In genomic region chr1:22645936-22646335, GRCh38 we compare ENCODE assay signal across 22 cellular contexts. TPM values are rescaled to one million over a fixed set of nuclear protein-coding genes. Genes with fewer than 3 reads are reported as not detected.
A peak's percentile ranks its signal among the peaks of the same experiment; 100 is the strongest.
DNase-seq lines count a peak whose midpoint lies in the region; ATAC-seq, FAIRE-seq and TF ChIP-seq lines count a peak whose summit lies in the region.
"Had no signal": no experiment of that assay in that cellular context is flagged by ENCODE, and none has a peak within 500 bp of the region (broad histone marks: within the 10 kb centered on the region; RNA-seq: fewer than 3 reads in every experiment).

No MANE protein-coding gene starts in this region.

- H3K4me1 Mint-ChIP-seq in astrocyte (ENCODE audit: low read depth, unreplicated experiment) = peaks cover 3% of the 10 kb centered on the region

- H2BK15ac ChIP-seq in IMR-90 (ENCODE audit: low read depth, low read length) = no peak overlapping the region

- in situ Hi-C loops in IMR-90 (cut with MboI; ENCODE audit: low sequenced_read_pairs) = loop anchor here (5.0 kb wide), 1 partner anchor 229 kb away; no protein-coding TSS in a partner anchor

- H3K4me3 ChIP-seq in IMR-90 (ENCODE audit: insufficient read depth, low read depth, low read length) = no peak overlapping the region
- no peak overlapping the region for H3K4me3 ChIP-seq in astrocyte (ENCODE audit: insufficient read depth, low read depth, low read length)
- H3K4me3 ChIP-seq in lower lobe of right lung = peak overlapping the region; percentile 49
- peak overlapping the region in 3 of 5 donors; percentile 45 to 59 (median 51) for H3K4me3 ChIP-seq in subcutaneous abdominal adipose tissue (ENCODE audit: low read depth in 1 of 5, low read length in 5 of 5)
- H3K4me3 ChIP-seq: SJSA1 had no signal

- no peak for TF ChIP-seq RAD21 in IMR-90 (IDR thresholded peaks at IDR 0.05; ENCODE audit: low read length)

- H3K9me3 Mint-ChIP-seq in astrocyte (ENCODE audit: unreplicated experiment) = peaks cover 2% of the 10 kb centered on the region
- H3K9me3 Mint-ChIP-seq: CD4-positive, CD25-positive, alpha-beta regulatory T cell had no signal

- dilution Hi-C loops in IMR-90 (cut with HindIII; ENCODE audit: low sequenced_read_pairs, unreplicated experiment) = no loop called here

- intact Hi-C loops in IMR-90 (cut with micrococcal nuclease) = loop anchor here (10.0 kb wide), 1 partner anchor 541 kb away; no protein-coding TSS in a partner anchor
- intact Hi-C loops in lower lobe of right lung (cut with DNase I) = loop anchor here (10.0 kb wide), 1 partner anchor 221 kb away; no protein-coding TSS in a partner anchor

- BruUV-seq in IMR-90 (replicated peaks; lab: Mats Ljungman, UMichigan) = no TSS peak

- H3K4me3 Mint-ChIP-seq in astrocyte (ENCODE audit: unreplicated experiment) = peak overlapping the region; percentile 17
- H3K4me3 Mint-ChIP-seq: CD4-positive, CD25-positive, alpha-beta regulatory T cell had no signal

- TF ChIP-seq POLR2A in IMR-90 (IDR thresholded peaks at IDR 0.05; ENCODE audit: low read depth, low read length) = no peak

- H3K14ac ChIP-seq in IMR-90 (replicated peaks; ENCODE audit: low read depth, low read length) = no peak overlapping the region

- no peaks in the 10 kb centered on the region for H3K9me1 ChIP-seq in IMR-90 (ENCODE audit: insufficient read depth, low read length)

- peaks cover 2% of the 10 kb centered on the region; the same call in 1 of the 2 replicates for H3K4me1 ChIP-seq in IMR-90 (ENCODE audit: control insufficient read depth, insufficient read depth, low read length)
- H3K4me1 ChIP-seq in astrocyte (ENCODE audit: insufficient read depth, low read length) = peaks cover 3% of the 10 kb centered on the region
- peaks cover 4% of the 10 kb centered on the region for H3K4me1 ChIP-seq in lower lobe of right lung
- peaks cover 3 to 54% (median 41%) of the 10 kb centered on the region in 5 donors for H3K4me1 ChIP-seq in subcutaneous abdominal adipose tissue (ENCODE audit: control insufficient read depth in 5 of 5, insufficient read depth in 5 of 5, low read length in 5 of 5)
- H3K4me1 ChIP-seq: SJSA1 had no signal

- H3K27me3 Mint-ChIP-seq in astrocyte (ENCODE audit: low read depth, unreplicated experiment) = peaks cover 56% of the 10 kb centered on the region

- H2AFZ ChIP-seq in IMR-90 (replicated peaks; ENCODE audit: low read length, poor library complexity) (peak overlapping the region; percentile 59), astrocyte (ENCODE audit: low read depth, low read length) (no peak overlapping the region)

- no peak overlapping the region for H2AK9ac ChIP-seq in IMR-90 (replicated peaks; ENCODE audit: low read depth, low read length, poor library complexity)

- H3K4me2 ChIP-seq in IMR-90 (ENCODE audit: low read depth, low read length) = no peak overlapping the region
- H3K4me2 ChIP-seq in astrocyte (ENCODE audit: low read length) = no peak overlapping the region

- no peak for TF ChIP-seq CTCF in IMR-90 (conservative IDR thresholded peaks at IDR 0.05; ENCODE audit: low read depth, low read length)
- no peak for TF ChIP-seq CTCF in astrocyte (IDR thresholded peaks at IDR 0.05; ENCODE audit: insufficient read depth, low read depth, low read length)
- no peak for TF ChIP-seq CTCF in lower lobe of right lung (IDR thresholded peaks at IDR 0.05)

- no peaks in the 10 kb centered on the region for H3K36me3 Mint-ChIP-seq in astrocyte (ENCODE audit: low read depth, unreplicated experiment)
- H3K36me3 Mint-ChIP-seq: CD4-positive, CD25-positive, alpha-beta regulatory T cell had no signal

- no peak overlapping the region for H2AK5ac ChIP-seq in IMR-90 (ENCODE audit: low read depth, low read length)

- H3K9me3 ChIP-seq in IMR-90 (ENCODE audit: control insufficient read depth, insufficient read depth, low read length) = no peaks in the 10 kb centered on the region
- H3K9me3 ChIP-seq in astrocyte (ENCODE audit: insufficient read depth, low read depth, low read length) = no peaks in the 10 kb centered on the region
- no peaks in the 10 kb centered on the region for H3K9me3 ChIP-seq in lower lobe of right lung
- H3K9me3 ChIP-seq in subcutaneous abdominal adipose tissue (ENCODE audit: control insufficient read depth in 5 of 5, low read length in 5 of 5) = no peaks in the 10 kb centered on the region
- H3K9me3 ChIP-seq: SJSA1 had no signal

- H3K27ac Mint-ChIP-seq in astrocyte (ENCODE audit: unreplicated experiment) = no peak overlapping the region
- H3K27ac Mint-ChIP-seq: CD4-positive, CD25-positive, alpha-beta regulatory T cell had no signal

- no peak overlapping the region for H3K18ac ChIP-seq in IMR-90 (ENCODE audit: low read depth, low read length)

- no peak overlapping the region for H4K8ac ChIP-seq in IMR-90 (ENCODE audit: low read depth in 2 of 2, low read length in 2 of 2)

- no peaks in the 10 kb centered on the region for H3K79me2 ChIP-seq in astrocyte (ENCODE audit: insufficient read depth, low read length)

- H3K23ac ChIP-seq in IMR-90 (ENCODE audit: low read depth, low read length) = no peak overlapping the region

- no peaks in the 10 kb centered on the region for H3K79me1 ChIP-seq in IMR-90 (ENCODE audit: low read depth in 1 of 2, low read length in 2 of 2)

- FAIRE-seq in astrocyte (lab: Jason Lieb, UNC) = no peak

- H3K9ac ChIP-seq in IMR-90 (ENCODE audit: low read depth, low read length) (no peak overlapping the region), astrocyte (ENCODE audit: low read length) (no peak overlapping the region), subcutaneous abdominal adipose tissue (ENCODE audit: low read length in 5 of 5) (peak overlapping the region in 3 of 5 donors; percentile 29 to 61 (median 48))

- H4K20me1 ChIP-seq in IMR-90 (ENCODE audit: insufficient read depth, low read length) (peaks cover 5% of the 10 kb centered on the region), astrocyte (ENCODE audit: insufficient read depth, low read length) (no peaks in the 10 kb centered on the region)

- POLR2A ChIA-PET in IMR-90 (lab: Charles Lee; ENCODE audit: unreplicated experiment) = no interaction called here

- H3K27me3 ChIP-seq in IMR-90 (ENCODE audit: control insufficient read depth, insufficient read depth, low read length) = peaks cover 45% of the 10 kb centered on the region
- peaks cover 6% of the 10 kb centered on the region for H3K27me3 ChIP-seq in astrocyte (ENCODE audit: insufficient read depth, low read length)
- H3K27me3 ChIP-seq in lower lobe of right lung (ENCODE audit: low read depth) = peaks cover 10% of the 10 kb centered on the region
- peaks cover 0 to 19% (median 6%) of the 10 kb centered on the region in 5 donors for H3K27me3 ChIP-seq in subcutaneous abdominal adipose tissue (ENCODE audit: control insufficient read depth in 5 of 5, insufficient read depth in 4 of 5, low read length in 5 of 5)

- H3K27ac ChIP-seq in IMR-90 (ENCODE audit: insufficient read depth, low read length) = no peak overlapping the region
- no peak overlapping the region for H3K27ac ChIP-seq in astrocyte (ENCODE audit: low read depth, low read length)
- peak overlapping the region; percentile 25 for H3K27ac ChIP-seq in lower lobe of right lung
- peak overlapping the region; percentile 63 for H3K27ac ChIP-seq in subcutaneous abdominal adipose tissue (ENCODE audit: low read depth, low read length)
- H3K27ac ChIP-seq: SJSA1 had no signal

- no peak overlapping the region for H2BK120ac ChIP-seq in IMR-90 (ENCODE audit: low read depth, low read length)

- peak; percentile 8 for ATAC-seq in IMR-90 (ENCODE audit: low read depth)
- peak; percentile 34 to 56 for ATAC-seq in lower lobe of right lung
- no peak for ATAC-seq in HG03342 (IDR thresholded peaks at IDR 0.05; ENCODE audit: unreplicated experiment)

- no peak overlapping the region for H2BK5ac ChIP-seq in IMR-90 (ENCODE audit: low read depth, low read length, poor library complexity, severe bottlenecking)

- H2BK20ac ChIP-seq in IMR-90 (ENCODE audit: low read depth, low read length) = no peak overlapping the region

- no peak overlapping the region for H4K91ac ChIP-seq in IMR-90 (ENCODE audit: insufficient read depth, low read depth, low read length)

- 71% methylated on average over 1 of the region's 7 CpGs; no CpG with 5 or more reads in 1 of the 2 experiments for WGBS in IMR-90 (ENCODE audit: extremely low coverage in 2 of 2, insufficient read length in 1 of 2), 2 experiments

- no peak overlapping the region for H3K56ac ChIP-seq in IMR-90 (ENCODE audit: extremely low read depth, insufficient read depth, low read length)

- CTCF ChIA-PET in IMR-90 (lab: Yijun Ruan, JAX) = interaction anchor here (0.6 kb wide), 1 partner anchor 9 kb away, joined by 4 read pairs; no protein-coding TSS in a partner anchor

- no peak overlapping the region for H3K4ac ChIP-seq in IMR-90 (ENCODE audit: low read depth, low read length)

- no peak overlapping the region for H4K5ac ChIP-seq in IMR-90 (ENCODE audit: low read depth, low read length)

- DNase-seq in IMR-90 = no peak
- DNase-seq in astrocyte (ENCODE audit: low read depth) = no peak
- peak; percentile 73 for DNase-seq in lower lobe of right lung
- no peak for DNase-seq in activated gamma-delta T cell treated with Interleukin-2 at 50 U/mL for 16 hours
- DNase-seq in H4 (ENCODE audit: low spot score) = no peak
- DNase-seq: ACHN; AML-193; CD4-positive, CD25-positive, alpha-beta regulatory T cell; DMS53; H7; KBM-7; NCI-H1048; NCI-H1436 treated with DMSO at 0.1 percent for 48 hours; NCI-H2029 treated with DMSO at 0.1 percent for 48 hours; NCI-H2171 treated with DMSO at 0.1 percent for 48 hours; NCI-H446 treated with DMSO at 0.1 percent for 48 hours; NK-92 treated with Interleukin-12 subunit alpha and Interleukin-12 subunit beta, amount 100 ng/mL, for 24 hours; RPMI8226 had no signal

- H3K36me3 ChIP-seq in IMR-90 (ENCODE audit: control insufficient read depth, insufficient read depth, low read length) = no peaks in the 10 kb centered on the region
- no peaks in the 10 kb centered on the region for H3K36me3 ChIP-seq in astrocyte (ENCODE audit: insufficient read depth, low read length)
- no peaks in the 10 kb centered on the region for H3K36me3 ChIP-seq in lower lobe of right lung
- peaks cover 0 to 12% (median 0%) of the 10 kb centered on the region in 5 donors for H3K36me3 ChIP-seq in subcutaneous abdominal adipose tissue (ENCODE audit: control insufficient read depth in 5 of 5, insufficient read depth in 5 of 5, low read length in 5 of 5)
- H3K36me3 ChIP-seq: SJSA1 had no signal

RNA-seq across cellular contexts. Expression of gene C1QC, which starts 2.5 kb away (rescaled TPM):
- total RNA-seq in IMR-90 (2012; rRNA removed) (not detected in 2 replicates), astrocyte (not detected in 2 replicates), lower lobe of right lung (800 TPM)
- not detected in 2 replicates for polyA plus RNA-seq in IMR-90 (2012; rRNA removed)
- polyA plus RNA-seq in IMR-90 (2012; cell fraction: cytosol; rRNA removed) = not detected in 2 replicates
- polyA plus RNA-seq in IMR-90 (2012; cell fraction: nucleus; rRNA removed; ENCODE audit: low replicate concordance) = not detected in 2 replicates
- not detected in 2 replicates for total RNA-seq in H4 (2014; rRNA removed; shearing (Covaris generic))
- total RNA-seq: CD4-positive, CD25-positive, alpha-beta regulatory T cell; H7; OCI-LY7; SJSA1 had no signal
- polyA plus RNA-seq: CD4-positive, CD25-positive, alpha-beta regulatory T cell had no signal

RNA-seq across cellular contexts. Expression of gene C1QB, which starts 7.1 kb away (rescaled TPM):
- total RNA-seq in IMR-90 (2012; rRNA removed) (not detected in 2 replicates), astrocyte (not detected in 2 replicates), lower lobe of right lung (1,524 TPM)
- polyA plus RNA-seq in IMR-90 (2012; rRNA removed) = not detected in 2 replicates
- not detected in 2 replicates for polyA plus RNA-seq in IMR-90 (2012; cell fraction: cytosol; rRNA removed)
- polyA plus RNA-seq in IMR-90 (2012; cell fraction: nucleus; rRNA removed; ENCODE audit: low replicate concordance) = not detected in 2 replicates
- not detected in 2 replicates for total RNA-seq in H4 (2014; rRNA removed; shearing (Covaris generic))
- total RNA-seq: CD4-positive, CD25-positive, alpha-beta regulatory T cell; H7; OCI-LY7; SJSA1 had no signal
- polyA plus RNA-seq: CD4-positive, CD25-positive, alpha-beta regulatory T cell had no signal

RNA-seq across cellular contexts. Expression of gene C1QA, which starts 9.5 kb away (rescaled TPM):
- not detected in 2 replicates for total RNA-seq in IMR-90 (2012; rRNA removed)
- not detected in 2 replicates for polyA plus RNA-seq in IMR-90 (2012; rRNA removed)
- not detected in 2 replicates for polyA plus RNA-seq in IMR-90 (2012; cell fraction: cytosol; rRNA removed)
- not detected in 2 replicates for polyA plus RNA-seq in IMR-90 (2012; cell fraction: nucleus; rRNA removed; ENCODE audit: low replicate concordance)
- total RNA-seq in astrocyte = not detected in 2 replicates
- total RNA-seq in lower lobe of right lung = 935 TPM
- total RNA-seq in H4 (2014; rRNA removed; shearing (Covaris generic)) = not detected in 2 replicates
- total RNA-seq: CD4-positive, CD25-positive, alpha-beta regulatory T cell; H7; OCI-LY7; SJSA1 had no signal
- polyA plus RNA-seq: CD4-positive, CD25-positive, alpha-beta regulatory T cell had no signal

Comparison
In these comparisons a context has a peak if more than half of its experiments do, and no peak if none do; other contexts are left out.
1. H3K27ac ChIP-seq: peak in lower lobe of right lung (single experiment) and subcutaneous abdominal adipose tissue (single experiment); none in IMR-90 (single experiment) and astrocyte (single experiment).
2. H3K4me3 ChIP-seq: peak in lower lobe of right lung (single experiment) and subcutaneous abdominal adipose tissue (3 of 5); none in IMR-90 (single experiment) and astrocyte (single experiment).
3. H3K9ac ChIP-seq: peak in subcutaneous abdominal adipose tissue (3 of 5); none in IMR-90 (single experiment) and astrocyte (single experiment).
4. RNA of gene C1QC, which starts 2.5 kb away (total RNA-seq): 800 TPM in lower lobe of right lung (single experiment); not detected in IMR-90, not detected in astrocyte and not detected in H4; every median in the first group is over 100 times any median in the second.
5. RNA of gene C1QB, which starts 7.1 kb away (total RNA-seq): 1,524 TPM in lower lobe of right lung (single experiment); not detected in IMR-90, not detected in astrocyte and not detected in H4; every median in the first group is over 1,000 times any median in the second.
6. RNA of gene C1QA, which starts 9.5 kb away (total RNA-seq): 935 TPM in lower lobe of right lung (single experiment); not detected in astrocyte, not detected in IMR-90 and not detected in H4; every median in the first group is over 100 times any median in the second.